ENCODE assay signal across 26 cellular contexts in the genomic region with DNA sequence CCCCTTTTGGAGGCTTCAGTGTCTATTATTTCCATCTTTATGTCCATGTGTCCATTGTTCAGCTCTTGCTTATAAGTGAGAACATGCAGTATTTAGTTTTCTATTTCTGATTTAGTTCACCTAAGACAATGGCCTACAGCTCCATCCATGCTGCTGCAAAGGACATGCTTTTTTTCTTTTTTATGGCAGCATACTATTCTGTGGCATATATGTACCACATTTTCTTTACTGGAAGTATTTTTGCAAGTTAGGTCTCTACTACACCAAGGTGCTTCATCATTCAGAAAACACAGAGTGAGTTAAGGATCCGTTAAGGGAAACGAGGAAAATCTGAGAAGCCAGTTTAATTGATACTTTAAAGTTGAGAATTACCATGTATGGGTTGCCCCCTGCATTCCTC.
DNase-seq lines count a peak whose midpoint lies in the region; ATAC-seq and TF ChIP-seq lines count a peak whose summit lies in the region.
"Had no signal": no experiment of that assay in that cellular context is flagged by ENCODE, and none has a peak within 500 bp of the region (broad histone marks: within the 10 kb centered on the region; RNA-seq: fewer than 3 reads in every experiment).

No MANE protein-coding gene starts in this region.

- H3K9me3 ChIP-seq in PC-3 (ENCODE audit: low read length), result no peaks in the 10 kb centered on the region
- H3K9me3 ChIP-seq in mesodermal cell (ENCODE audit: control insufficient read depth, low read length), result peaks cover 9% of the 10 kb centered on the region
- H3K9me3 ChIP-seq in vagina, result no peaks in the 10 kb centered on the region
- H3K9me3 ChIP-seq: tibial nerve had no signal

- BruUV-seq in PC-3 (replicated peaks; lab: Mats Ljungman, UMichigan), result no TSS peak

- no peaks in the 10 kb centered on the region for H3K9me2 ChIP-seq in PC-3 (replicated peaks; ENCODE audit: low read length)

- CTCF ChIA-PET in PC-3 (lab: Charles Lee), result no interaction called here

- H3K27me3 ChIP-seq in PC-3 (ENCODE audit: low read length) (no peaks in the 10 kb centered on the region), brain microvascular endothelial cell (replicated peaks) (no peaks in the 10 kb centered on the region), vagina (no peaks in the 10 kb centered on the region)
- H3K27me3 ChIP-seq: cardiac muscle cell, tibial nerve had no signal

- TF ChIP-seq POLR2A in vagina (IDR thresholded peaks at IDR 0.05), result no peak

- H3K36me3 ChIP-seq in PC-3 (ENCODE audit: low read depth, low read length) (no peaks in the 10 kb centered on the region), brain microvascular endothelial cell (replicated peaks) (no peaks in the 10 kb centered on the region), mesodermal cell (ENCODE audit: control insufficient read depth, insufficient read depth, low read length) (no peaks in the 10 kb centered on the region), vagina (no peaks in the 10 kb centered on the region)
- H3K36me3 ChIP-seq: cardiac muscle cell, tibial nerve had no signal

- H3K4me3 ChIP-seq in PC-3 (ENCODE audit: low read length) (no peak overlapping the region), brain microvascular endothelial cell (ENCODE audit: low read depth, low read length) (no peak overlapping the region), mesodermal cell (ENCODE audit: extremely low read depth, insufficient read depth, low read length, poor library complexity, severe bottlenecking) (no peak overlapping the region), vagina (no peak overlapping the region)
- H3K4me3 ChIP-seq: cardiac muscle cell, tibial nerve had no signal

- peak overlapping the region; percentile 78 for H3K9ac ChIP-seq in PC-3 (ENCODE audit: low read length)
- H3K9ac ChIP-seq: KMS-11 had no signal

- no peak for DNase-seq in PC-3
- no peak for DNase-seq in brain microvascular endothelial cell
- DNase-seq in vagina (ENCODE audit: extremely low spot score in 2 of 2), result no peak
- DNase-seq in ecto neural progenitor cell (ENCODE audit: low spot score), result no peak
- DNase-seq: activated CD4-positive, alpha-beta T cell treated with anti-CD3 and anti-CD28 coated beads, Interleukin-2, amount 10 ng/mL, durations not matched to agents 24 days and 14 days; activated naive CD4-positive, alpha-beta T cell treated with anti-CD3 and anti-CD28 coated beads for 36 hours; activated T-cell treated with anti-CD3 and anti-CD28 coated beads, Interleukin-2, amount 50 U/mL, for 48 hours; AML-193; amygdala; CD4-positive, alpha-beta memory T cell; cortex of kidney; endodermal cell; MV-4-11; naive B cell; NCI-H146; NCI-H524; occipital lobe; retina; stimulated activated naive CD8-positive, alpha-beta T cell treated with anti-CD3 and anti-CD28 coated beads, Interleukin-15, amount 100 ng/mL, for 72 hours had no signal

- no peaks in the 10 kb centered on the region for H4K20me1 ChIP-seq in PC-3 (ENCODE audit: low read length)

- H3K79me2 ChIP-seq in PC-3 (ENCODE audit: low read length), result no peaks in the 10 kb centered on the region

- in situ Hi-C loops in brain microvascular endothelial cell (cut with HindIII; ENCODE audit: low pct_ligation_motif_present, low sequenced_read_pairs), result no loop called here

- peak overlapping the region; percentile 74 for H3K4me2 ChIP-seq in PC-3 (ENCODE audit: low read length)
- H3K4me2 ChIP-seq: KMS-11 had no signal

- TF ChIP-seq CTCF in PC-3 (conservative IDR thresholded peaks at IDR 0.05; ENCODE audit: low read depth, low read length) (no peak), brain microvascular endothelial cell (IDR thresholded peaks at IDR 0.05; ENCODE audit: low read depth, low read length, missing control alignments) (no peak), vagina (IDR thresholded peaks at IDR 0.05) (no peak)

- no peak for ATAC-seq in PC-3
- ATAC-seq in HG02763 (IDR thresholded peaks at IDR 0.05; ENCODE audit: unreplicated experiment), result no peak
- ATAC-seq in HG03045 (IDR thresholded peaks at IDR 0.05; ENCODE audit: unreplicated experiment), result no peak
- ATAC-seq: stimulated activated naive CD8-positive, alpha-beta T cell treated with anti-CD3 and anti-CD28 coated beads, Interleukin-15, amount 100 ng/mL, for 72 hours had no signal

- WGBS in mesodermal cell (ENCODE audit: insufficient coverage in 2 of 2), 2 experiments, result no CpG with 5 or more reads among the region's 2 CpGs

- POLR2A ChIA-PET in PC-3 (lab: Charles Lee; ENCODE audit: unreplicated experiment), result no interaction called here

- H3K4me1 ChIP-seq in PC-3 (ENCODE audit: insufficient read depth, low read length) (peaks cover 23% of the 10 kb centered on the region), mesodermal cell (ENCODE audit: control insufficient read depth, insufficient read depth, low read length, poor library complexity, severe bottlenecking) (peaks cover 18% of the 10 kb centered on the region), vagina (peaks cover 34% of the 10 kb centered on the region)

- intact Hi-C loops in PC-3 (cut with micrococcal nuclease), result loop anchor here (1.0 kb wide), 3 partner anchors 62 to 81 kb away; no protein-coding TSS in a partner anchor
- intact Hi-C loops in vagina (cut with DNase I), result no loop called here

- H3F3A ChIP-seq in PC-3 (ENCODE audit: low read length, unreplicated experiment), result peaks cover 4% of the 10 kb centered on the region

- H3K27ac ChIP-seq in PC-3 (ENCODE audit: low read length) (peak overlapping the region; percentile 97), brain microvascular endothelial cell (peak overlapping the region; percentile 81), mesodermal cell (ENCODE audit: low read depth, low read length, severe bottlenecking) (peak overlapping the region; percentile 99), vagina (peak overlapping the region; percentile 68)
- H3K27ac ChIP-seq: cardiac muscle cell, KMS-11, tibial nerve, VCaP had no signal

- H2AFZ ChIP-seq in PC-3 (ENCODE audit: low read length), result no peak overlapping the region
